ENCODE assay signal across 7 cellular contexts in the genomic region with DNA sequence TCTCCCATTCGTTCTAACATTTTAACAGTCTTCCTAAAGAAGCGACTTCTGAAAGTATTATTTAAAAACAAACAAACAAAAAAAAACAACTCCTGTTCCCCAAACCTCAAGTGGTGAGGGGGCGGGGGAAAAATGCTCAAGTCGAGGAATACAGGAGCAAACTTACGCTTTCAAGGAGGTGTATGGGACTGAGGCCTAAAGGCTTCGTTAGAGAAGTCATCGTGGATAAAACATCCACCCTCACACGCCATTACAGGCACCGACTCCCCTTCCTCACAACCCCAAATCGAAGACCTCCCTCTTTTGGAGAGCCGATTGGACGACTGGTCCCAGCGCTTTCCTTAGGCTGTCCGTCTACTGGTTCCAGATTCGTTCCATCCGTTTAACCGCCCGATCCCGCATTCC. TPM values are rescaled to one million over a fixed set of nuclear protein-coding genes. Genes with fewer than 3 reads are reported as not detected.
DNase-seq lines count a peak whose midpoint lies in the region; ATAC-seq, FAIRE-seq and TF ChIP-seq lines count a peak whose summit lies in the region.

No MANE protein-coding gene starts in this region.

- H3K4me3 ChIP-seq in brain microvascular endothelial cell (ENCODE audit: low read depth, low read length): peak overlapping the region; percentile 64
- H3K4me3 ChIP-seq in lower lobe of right lung: peak overlapping the region; percentile 95
- peak overlapping the region; percentile 50 for H3K4me3 ChIP-seq in urinary bladder (ENCODE audit: low read depth, low read length)

- intact Hi-C loops in lower lobe of right lung (cut with DNase I): no loop called here

- peaks cover 51% of the 10 kb centered on the region for H3K4me1 ChIP-seq in lower lobe of right lung
- H3K4me1 ChIP-seq in urinary bladder (ENCODE audit: insufficient read depth): no peaks in the 10 kb centered on the region

- ATAC-seq in HG03460 (IDR thresholded peaks at IDR 0.05; ENCODE audit: unreplicated experiment) (peak; percentile 0), lower lobe of right lung (no peak)

- no peak for FAIRE-seq in GM12891 (lab: Jason Lieb, UNC)

- in situ Hi-C loops in brain microvascular endothelial cell (cut with HindIII; ENCODE audit: low pct_ligation_motif_present, low sequenced_read_pairs): no loop called here

- no peak for TF ChIP-seq POLR2A in GM12891 (IDR thresholded peaks at IDR 0.05; ENCODE audit: low read depth, low read length)

- DNase-seq in brain microvascular endothelial cell (no peak), lower lobe of right lung (no peak), HCEC 1CT (no peak), GM12891 (ENCODE audit: insufficient read length, low spot score) (no peak)
- DNase-seq in activated CD4-positive, CD25-positive, alpha-beta regulatory T cell (lab: John Stamatoyannopoulos, UW): no peak

- H3K9me3 ChIP-seq in lower lobe of right lung: no peaks in the 10 kb centered on the region

- no peak for TF ChIP-seq CTCF in brain microvascular endothelial cell (IDR thresholded peaks at IDR 0.05; ENCODE audit: low read depth, low read length, missing control alignments)
- no peak for TF ChIP-seq CTCF in lower lobe of right lung (IDR thresholded peaks at IDR 0.05)

- H3K27ac ChIP-seq in brain microvascular endothelial cell (peak overlapping the region; percentile 98), lower lobe of right lung (peak overlapping the region; percentile 92), urinary bladder (ENCODE audit: low read depth) (peak overlapping the region; percentile 87)

- H3K27me3 ChIP-seq in brain microvascular endothelial cell (replicated peaks) (no peaks in the 10 kb centered on the region), lower lobe of right lung (ENCODE audit: low read depth) (no peaks in the 10 kb centered on the region)

- H3K36me3 ChIP-seq in brain microvascular endothelial cell (replicated peaks): peaks cover 34% of the 10 kb centered on the region
- peaks cover 30% of the 10 kb centered on the region for H3K36me3 ChIP-seq in lower lobe of right lung
- no peaks in the 10 kb centered on the region for H3K36me3 ChIP-seq in urinary bladder (ENCODE audit: insufficient read depth)

- WGBS in urinary bladder: under 1% methylated on average over 19 of the region's 19 CpGs

TF ChIP-seq in GM12891, 5 proteins besides CTCF, POLR2A, EP300 and RAD21:
- no peak for TF ChIP-seq SPI1 (IDR thresholded peaks at IDR 0.05; ENCODE audit: low read depth, low read length)
- no peak; the same call in 1 of the 2 replicates for TF ChIP-seq TAF1 (IDR thresholded peaks at IDR 0.05; ENCODE audit: low read depth, low read length)
- no peak for TF ChIP-seq POU2F2 (IDR thresholded peaks at IDR 0.05; ENCODE audit: low read depth, low read length)
- TF ChIP-seq PAX5 (IDR thresholded peaks at IDR 0.05; ENCODE audit: insufficient read depth, low read length, severe bottlenecking): no peak
- TF ChIP-seq POLR2AphosphoS5 (IDR thresholded peaks at IDR 0.05; ENCODE audit: low read depth, low read length): no peak

RNA-seq across cellular contexts. Expression of a gene that starts 0.7 kb away (rescaled TPM):
- total RNA-seq in lower lobe of right lung (50.1 TPM), urinary bladder (83.2 TPM)
- 8.9 TPM for polyA plus RNA-seq in urinary bladder
- 19.7 TPM for polyA plus RNA-seq in GM12891 (2012; ENCODE audit: low read depth, missing spikeins)

RNA-seq across cellular contexts. Expression of a gene that starts 1.3 kb away (rescaled TPM):
- total RNA-seq in lower lobe of right lung: 598 TPM
- total RNA-seq in urinary bladder: 375 TPM
- 1,101 TPM for polyA plus RNA-seq in urinary bladder
- 1,959 TPM for polyA plus RNA-seq in GM12891 (2012; ENCODE audit: low read depth, missing spikeins)

RNA-seq across cellular contexts. Expression of a gene that starts 21.6 kb away (rescaled TPM):
- 13.5 TPM for total RNA-seq in lower lobe of right lung
- 0.63 TPM for total RNA-seq in urinary bladder
- polyA plus RNA-seq in urinary bladder: 0.34 TPM
- not detected for polyA plus RNA-seq in GM12891 (2012; ENCODE audit: low read depth, missing spikeins)

RNA-seq across cellular contexts. Expression of a gene that starts 45.7 kb away (rescaled TPM):
- total RNA-seq in lower lobe of right lung (129 TPM), urinary bladder (113 TPM)
- polyA plus RNA-seq in urinary bladder: 86.3 TPM
- polyA plus RNA-seq in GM12891 (2012; ENCODE audit: low read depth, missing spikeins): 175 TPM
